In genomic region chr7:70506463-70506862, GRCh38 we compare ENCODE assay signal across 10 cellular contexts.
A peak's percentile ranks its signal among the peaks of the same experiment; 100 is the strongest.
DNase-seq lines count a peak whose midpoint lies in the region; TF ChIP-seq lines count a peak whose summit lies in the region.
"Had no signal": no experiment of that assay in that cellular context is flagged by ENCODE, and none has a peak within 500 bp of the region (broad histone marks: within the 10 kb centered on the region; RNA-seq: fewer than 3 reads in every experiment).

No MANE protein-coding gene starts in this region.

- H3K4me1 ChIP-seq in CD8-positive, alpha-beta memory T cell (ENCODE audit: insufficient read depth, low read length): no peaks in the 10 kb centered on the region

- H3K36me3 Mint-ChIP-seq in CD8-positive, alpha-beta memory T cell: no peaks in the 10 kb centered on the region
- H3K36me3 Mint-ChIP-seq in activated CD4-positive, alpha-beta T cell treated with anti-CD3 and anti-CD28 coated beads, Interleukin-2, amount 10 ng/mL, durations not matched to agents 7 days and 5 days (ENCODE audit: low read depth): no peaks in the 10 kb centered on the region

- no peaks in the 10 kb centered on the region for H3K36me3 ChIP-seq in WERI-Rb-1
- no peaks in the 10 kb centered on the region for H3K36me3 ChIP-seq in neural cell (ENCODE audit: insufficient read depth, low read length)
- no peaks in the 10 kb centered on the region for H3K36me3 ChIP-seq in CD8-positive, alpha-beta memory T cell (ENCODE audit: insufficient read depth, low read length)

- no peaks in the 10 kb centered on the region for H3K27me3 Mint-ChIP-seq in CD8-positive, alpha-beta memory T cell
- no peaks in the 10 kb centered on the region for H3K27me3 Mint-ChIP-seq in activated CD4-positive, alpha-beta T cell treated with anti-CD3 and anti-CD28 coated beads, Interleukin-2, amount 10 ng/mL, durations not matched to agents 7 days and 5 days
- H3K27me3 Mint-ChIP-seq: activated naive CD8-positive, alpha-beta T cell treated with anti-CD3 and anti-CD28 coated beads, Interleukin-2, amount 50 U/mL, for 24 hours had no signal

- H3K27ac Mint-ChIP-seq in CD8-positive, alpha-beta memory T cell: no peak overlapping the region
- H3K27ac Mint-ChIP-seq in activated CD4-positive, alpha-beta T cell treated with anti-CD3 and anti-CD28 coated beads, Interleukin-2, amount 10 ng/mL, durations not matched to agents 7 days and 5 days: no peak overlapping the region
- H3K27ac Mint-ChIP-seq: activated naive CD8-positive, alpha-beta T cell treated with anti-CD3 and anti-CD28 coated beads, Interleukin-2, amount 50 U/mL, for 24 hours had no signal

- no peak overlapping the region for H3K27ac ChIP-seq in WERI-Rb-1
- no peak overlapping the region for H3K27ac ChIP-seq in neural cell (ENCODE audit: low read length)
- H3K27ac ChIP-seq in CD8-positive, alpha-beta memory T cell (ENCODE audit: low read depth, low read length): no peak overlapping the region

- CTCF ChIA-PET in CD8-positive, alpha-beta memory T cell (lab: Charles Lee): interaction anchor here (0.7 to 1.6 kb wide), 2 partner anchors 86 to 188 kb away, joined by 3 read pairs; no protein-coding TSS in a partner anchor
- CTCF ChIA-PET in activated CD4-positive, alpha-beta T cell treated with anti-CD3 and anti-CD28 coated beads, Interleukin-2, amount 10 ng/mL, durations not matched to agents 7 days and 5 days (lab: Charles Lee): no interaction called here

- H3K79me2 ChIP-seq in neural cell (replicated peaks; ENCODE audit: insufficient read depth, low read length): no peaks in the 10 kb centered on the region

- H3K9ac ChIP-seq in neural cell (ENCODE audit: low read length): no peak overlapping the region

- H3K27me3 ChIP-seq in WERI-Rb-1 (ENCODE audit: insufficient read depth, low read depth, severe bottlenecking): no peaks in the 10 kb centered on the region
- no peaks in the 10 kb centered on the region for H3K27me3 ChIP-seq in neural cell (ENCODE audit: insufficient read depth, low read depth, low read length)
- H3K27me3 ChIP-seq in CD8-positive, alpha-beta memory T cell (ENCODE audit: insufficient read depth, low read length, poor library complexity, severe bottlenecking): no peaks in the 10 kb centered on the region

- H3K9me3 ChIP-seq in WERI-Rb-1 (ENCODE audit: severe bottlenecking): no peaks in the 10 kb centered on the region
- H3K9me3 ChIP-seq in neural cell (ENCODE audit: low read length): no peaks in the 10 kb centered on the region
- H3K9me3 ChIP-seq in CD8-positive, alpha-beta memory T cell (ENCODE audit: low read length): no peaks in the 10 kb centered on the region

- TF ChIP-seq RAD21 in neural cell (conservative IDR thresholded peaks at IDR 0.05): peak; percentile 62

- TF ChIP-seq CTCF in GM12864 (IDR thresholded peaks at IDR 0.05; ENCODE audit: low read depth, low read length, missing control alignments) (peak; percentile 9), WERI-Rb-1 (IDR thresholded peaks at IDR 0.05; ENCODE audit: low read depth, low read length) (peak; percentile 78), neural cell (IDR thresholded peaks at IDR 0.05; ENCODE audit: poor library complexity, severe bottlenecking) (peak; percentile 51)

- no peaks in the 10 kb centered on the region for H3K4me1 Mint-ChIP-seq in CD8-positive, alpha-beta memory T cell
- no peaks in the 10 kb centered on the region for H3K4me1 Mint-ChIP-seq in activated CD4-positive, alpha-beta T cell treated with anti-CD3 and anti-CD28 coated beads, Interleukin-2, amount 10 ng/mL, durations not matched to agents 7 days and 5 days
- H3K4me1 Mint-ChIP-seq: activated naive CD8-positive, alpha-beta T cell treated with anti-CD3 and anti-CD28 coated beads, Interleukin-2, amount 50 U/mL, for 24 hours had no signal

- TF ChIP-seq EP300 in neural cell (conservative IDR thresholded peaks at IDR 0.05; ENCODE audit: poor library complexity, severe bottlenecking): no peak

- DNase-seq in GM12864 (ENCODE audit: low read depth) (no peak), NCI-H1417 treated with DMSO at 0.1 percent for 48 hours (lab: John Stamatoyannopoulos, UW) (peak; percentile 35), WERI-Rb-1 (peak; percentile 64), HK-2 (ENCODE audit: unreplicated experiment) (no peak)
- no peak for DNase-seq in CD8-positive, alpha-beta memory T cell
- no peak for DNase-seq in activated CD4-positive, alpha-beta T cell treated with anti-CD3 and anti-CD28 coated beads, Interleukin-2, amount 10 ng/mL, durations not matched to agents 7 days and 5 days
- DNase-seq: activated CD8-positive, alpha-beta memory T cell treated with anti-CD3 and anti-CD28 coated beads for 24 hours; activated naive CD8-positive, alpha-beta T cell treated with anti-CD3 and anti-CD28 coated beads, Interleukin-2, amount 50 U/mL, for 24 hours; dermis blood vessel endothelial cell had no signal

- no peak overlapping the region for H3K4me3 Mint-ChIP-seq in CD8-positive, alpha-beta memory T cell
- H3K4me3 Mint-ChIP-seq in activated CD4-positive, alpha-beta T cell treated with anti-CD3 and anti-CD28 coated beads, Interleukin-2, amount 10 ng/mL, durations not matched to agents 7 days and 5 days: no peak overlapping the region
- H3K4me3 Mint-ChIP-seq: activated naive CD8-positive, alpha-beta T cell treated with anti-CD3 and anti-CD28 coated beads, Interleukin-2, amount 50 U/mL, for 24 hours had no signal

- POLR2A ChIA-PET in CD8-positive, alpha-beta memory T cell (lab: Charles Lee): no interaction called here
- POLR2A ChIA-PET in activated CD4-positive, alpha-beta T cell treated with anti-CD3 and anti-CD28 coated beads, Interleukin-2, amount 10 ng/mL, durations not matched to agents 7 days and 5 days (lab: Charles Lee): no interaction called here

- no peak overlapping the region for H3K4me3 ChIP-seq in GM12864 (ENCODE audit: low read depth, low read length)
- H3K4me3 ChIP-seq in WERI-Rb-1 (ENCODE audit: low read depth, low read length): no peak overlapping the region
- H3K4me3 ChIP-seq in neural cell (ENCODE audit: low read length): no peak overlapping the region
- H3K4me3 ChIP-seq in CD8-positive, alpha-beta memory T cell (ENCODE audit: low read length): no peak overlapping the region

- H2AFZ ChIP-seq in neural cell (ENCODE audit: low read depth, low read length): no peak overlapping the region

- H3K9me2 ChIP-seq in neural cell (ENCODE audit: insufficient read depth, low read length): no peaks in the 10 kb centered on the region

- no peaks in the 10 kb centered on the region for H3K9me3 Mint-ChIP-seq in CD8-positive, alpha-beta memory T cell
- H3K9me3 Mint-ChIP-seq in activated CD4-positive, alpha-beta T cell treated with anti-CD3 and anti-CD28 coated beads, Interleukin-2, amount 10 ng/mL, durations not matched to agents 7 days and 5 days: no peaks in the 10 kb centered on the region
- H3K9me3 Mint-ChIP-seq: activated naive CD8-positive, alpha-beta T cell treated with anti-CD3 and anti-CD28 coated beads, Interleukin-2, amount 50 U/mL, for 24 hours had no signal

- no peaks in the 10 kb centered on the region for H4K20me1 ChIP-seq in neural cell (ENCODE audit: insufficient read depth)

- H3F3A ChIP-seq in neural cell (ENCODE audit: insufficient read depth, low read length, poor library complexity, severe bottlenecking): no peaks in the 10 kb centered on the region

- no peak overlapping the region for H3K4me2 ChIP-seq in neural cell (ENCODE audit: low read length)

TF ChIP-seq in neural cell, 6 proteins besides CTCF, POLR2A, EP300 and RAD21:
- TF ChIP-seq MXI1 (conservative IDR thresholded peaks at IDR 0.05; ENCODE audit: poor library complexity, severe bottlenecking) (no peak), SMC3 (conservative IDR thresholded peaks at IDR 0.05; ENCODE audit: poor library complexity) (peak; percentile 47)

Comparison
In these comparisons a context has a peak if more than half of its experiments do, and no peak if none do; other contexts are left out.
1. DNase-seq: peak in NCI-H1417 treated with DMSO at 0.1 percent for 48 hours (single experiment) and WERI-Rb-1 (single experiment); none in GM12864 (single experiment), HK-2 (single experiment), CD8-positive, alpha-beta memory T cell (0 of 5) and activated CD4-positive, alpha-beta T cell treated with anti-CD3 and anti-CD28 coated beads, Interleukin-2, amount 10 ng/mL, durations not matched to agents 7 days and 5 days (single experiment).
2. CTCF ChIP-seq: peak in every context shown above with its lines; median percentile 78 in WERI-Rb-1; 51 in neural cell; 9 in GM12864.